Comparison of ENCODE assay signal across 17 cellular contexts in the genomic region with DNA sequence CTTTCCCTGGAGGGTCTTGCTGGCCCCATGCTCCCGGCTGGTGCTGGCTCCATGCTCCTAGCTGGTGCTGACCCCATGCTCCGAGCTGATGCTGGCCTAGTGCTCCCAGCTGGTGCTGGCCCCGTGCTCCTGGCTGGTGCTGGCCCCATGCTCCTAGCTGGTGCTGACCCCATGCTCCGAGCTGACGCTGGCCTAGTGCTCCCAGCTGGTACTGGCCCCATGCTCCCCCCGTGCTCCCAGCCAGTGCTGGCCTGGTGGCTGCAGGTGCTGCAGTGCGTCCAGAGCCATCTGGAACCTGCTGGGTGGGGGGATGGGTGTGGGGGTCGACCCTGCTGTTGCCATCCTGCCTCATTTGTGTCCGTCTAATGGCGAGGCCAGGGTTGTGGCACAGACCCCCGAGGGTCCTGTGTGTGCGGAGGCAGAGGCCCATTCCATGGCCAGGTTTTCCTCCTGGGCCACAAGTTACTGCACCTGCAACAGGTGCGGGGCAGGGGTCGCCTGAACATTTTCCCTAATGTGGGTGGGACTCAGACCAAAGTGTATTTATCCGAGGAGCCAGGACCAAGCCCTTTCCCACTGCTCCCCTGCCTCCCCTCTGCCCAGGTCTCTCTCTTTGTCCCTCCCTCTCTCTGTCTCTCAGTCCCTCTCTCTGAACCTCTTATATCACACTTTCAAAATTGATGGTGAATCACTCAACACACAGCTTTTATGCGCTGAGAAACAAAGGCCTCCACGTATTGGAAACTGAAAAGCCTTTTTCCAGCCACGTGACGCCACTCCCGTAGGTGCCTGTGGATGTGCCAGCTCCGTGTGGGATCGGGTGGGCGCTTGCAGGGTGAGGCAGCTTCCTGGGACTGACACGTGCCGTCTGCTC. TPM values are rescaled to one million over a fixed set of nuclear protein-coding genes. Genes with fewer than 3 reads are reported as not detected.
DNase-seq lines count a peak whose midpoint lies in the region; ATAC-seq and TF ChIP-seq lines count a peak whose summit lies in the region.
"Had no signal": no experiment of that assay in that cellular context is flagged by ENCODE, and none has a peak within 500 bp of the region (broad histone marks: within the 10 kb centered on the region; RNA-seq: fewer than 3 reads in every experiment).

No MANE protein-coding gene starts in this region.

- H3K9me3 ChIP-seq in breast epithelium, result no peaks in the 10 kb centered on the region
- peaks cover 11% of the 10 kb centered on the region for H3K9me3 ChIP-seq in mammary epithelial cell (replicated peaks; ENCODE audit: insufficient read depth, low read length)
- H3K9me3 ChIP-seq in esophagus (ENCODE audit: control insufficient read depth in 2 of 2, insufficient read depth in 1 of 2, low read depth in 1 of 2, low read length in 1 of 2), result peaks cover 0 to 2% of the 10 kb centered on the region in 2 donors
- no peaks in the 10 kb centered on the region for H3K9me3 ChIP-seq in neural progenitor cell (ENCODE audit: low read depth)
- H3K9me3 ChIP-seq: BLaER1 had no signal

- H3K4me3 ChIP-seq in breast epithelium (peak overlapping the region in 1 of 3 donors; percentile 39), mammary epithelial cell (replicated peaks in 1 of 3; ENCODE audit: insufficient read depth in 1 of 3, low read depth in 2 of 3, low read length in 3 of 3) (no peak overlapping the region), esophagus (ENCODE audit: low read depth in 1 of 2, low read length in 2 of 2) (no peak overlapping the region), neural progenitor cell (no peak overlapping the region)
- H3K4me3 ChIP-seq: BLaER1 had no signal

- dilution Hi-C loops in mammary epithelial cell (cut with HindIII; ENCODE audit: low sequenced_read_pairs), result no loop called here

- no peak overlapping the region for H3K4me2 ChIP-seq in mammary epithelial cell (ENCODE audit: insufficient read depth, low read depth, low read length)
- H3K4me2 ChIP-seq in neural progenitor cell, result no peak overlapping the region
- H3K4me2 ChIP-seq: BLaER1 had no signal

- H3K4me1 Mint-ChIP-seq in neural progenitor cell, result peaks cover 12% of the 10 kb centered on the region

- no peak for TF ChIP-seq POLR2A in breast epithelium (IDR thresholded peaks at IDR 0.05)

- H3F3A ChIP-seq in neural progenitor cell (ENCODE audit: low read depth), result no peaks in the 10 kb centered on the region

- H3K27ac ChIP-seq in breast epithelium, result peak overlapping the region; percentile 21 to 62
- H3K27ac ChIP-seq in mammary epithelial cell (ENCODE audit: insufficient read depth, low read depth, low read length), result no peak overlapping the region
- H3K27ac ChIP-seq in esophagus (ENCODE audit: low read depth in 2 of 2, low read length in 1 of 2), result peak overlapping the region; percentile 67 to 71
- no peak overlapping the region for H3K27ac ChIP-seq in neural progenitor cell
- peak overlapping the region; percentile 9 for H3K27ac ChIP-seq in temporal lobe (ENCODE audit: low read depth, low read length)
- H3K27ac ChIP-seq: 22Rv1, BLaER1 had no signal

- H3K9ac ChIP-seq in mammary epithelial cell (ENCODE audit: insufficient read depth, low read length) (no peak overlapping the region), neural progenitor cell (no peak overlapping the region)
- H3K9ac ChIP-seq: BLaER1 had no signal

- ATAC-seq in HG02885 (IDR thresholded peaks at IDR 0.05; ENCODE audit: poor library complexity, unreplicated experiment), result no peak
- ATAC-seq in left ventricle myocardium superior, result no peak

- in situ Hi-C loops in mammary epithelial cell (cut with MboI; ENCODE audit: low sequenced_read_pairs in 2 of 2), result no loop called here

- no TSS peak for BruUV-seq in mammary epithelial cell (replicated peaks; lab: Mats Ljungman, UMichigan)

- DNase-seq in breast epithelium (ENCODE audit: low spot score in 2 of 2), result no peak
- no peak for DNase-seq in mammary epithelial cell
- no peak for DNase-seq in neural progenitor cell (ENCODE audit: low spot score)
- DNase-seq in LoVo (ENCODE audit: low spot score), result no peak
- DNase-seq in left ventricle myocardium superior, result no peak
- DNase-seq: EL, GOT3, IMR-90, Kasumi-1, NCI-H1417, NCI-H2029 treated with DMSO at 0.1 percent for 48 hours, NCI-H510A had no signal

- H3K36me3 ChIP-seq in breast epithelium (no peaks in the 10 kb centered on the region), mammary epithelial cell (ENCODE audit: insufficient read depth, low read length) (no peaks in the 10 kb centered on the region), esophagus (ENCODE audit: control insufficient read depth in 2 of 2, insufficient read depth in 2 of 2, low read length in 1 of 2) (no peaks in the 10 kb centered on the region), neural progenitor cell (no peaks in the 10 kb centered on the region)
- H3K36me3 ChIP-seq: BLaER1 had no signal

- no peaks in the 10 kb centered on the region for H4K20me1 ChIP-seq in mammary epithelial cell (ENCODE audit: insufficient read depth, low read length)
- H4K20me1 ChIP-seq in neural progenitor cell (ENCODE audit: low read depth), result peaks cover under 1% of the 10 kb centered on the region

- H3K79me2 ChIP-seq in mammary epithelial cell (ENCODE audit: insufficient read depth, low read length) (no peaks in the 10 kb centered on the region), neural progenitor cell (ENCODE audit: low read depth) (no peaks in the 10 kb centered on the region)

- H2AFZ ChIP-seq in mammary epithelial cell (ENCODE audit: low read depth, low read length), result no peak overlapping the region
- no peak overlapping the region for H2AFZ ChIP-seq in neural progenitor cell (replicated peaks)

- peaks cover 14% of the 10 kb centered on the region for H3K9me3 Mint-ChIP-seq in neural progenitor cell

- peaks cover 8% of the 10 kb centered on the region for H3K27me3 Mint-ChIP-seq in neural progenitor cell (ENCODE audit: insufficient read depth, low read depth)

- no peak overlapping the region for H3K4me3 Mint-ChIP-seq in neural progenitor cell

- CTCF ChIA-PET in mammary epithelial cell (lab: Charles Lee; ENCODE audit: low non-redundant PET), result no interaction called here

- H3K36me3 Mint-ChIP-seq in neural progenitor cell, result peaks cover 30% of the 10 kb centered on the region

- WGBS in mammary epithelial cell (ENCODE audit: low coverage, missing lambda C conversion rate), result 90% methylated on average over 11 of the region's 25 CpGs
- 60 to 69% methylated on average over 25 of the region's 25 CpGs for WGBS in esophagus, 2 donors

- H3K27me3 ChIP-seq in breast epithelium (no peaks in the 10 kb centered on the region), mammary epithelial cell (ENCODE audit: insufficient read depth, low read length) (no peaks in the 10 kb centered on the region), esophagus (ENCODE audit: control insufficient read depth in 1 of 2, insufficient read depth in 2 of 2, low read length in 2 of 2) (no peaks in the 10 kb centered on the region), neural progenitor cell (no peaks in the 10 kb centered on the region)

- peak overlapping the region; percentile 38 for H3K27ac Mint-ChIP-seq in neural progenitor cell

- TF ChIP-seq CTCF in breast epithelium (IDR thresholded peaks at IDR 0.05) (no peak), mammary epithelial cell (conservative IDR thresholded peaks at IDR 0.05 in 1 of 2, IDR thresholded peaks at IDR 0.05 in 1 of 2; ENCODE audit: extremely low read depth in 1 of 2, insufficient read depth in 1 of 2, low read depth in 1 of 2, low read length in 2 of 2) (no peak), neural progenitor cell (IDR thresholded peaks at IDR 0.05) (no peak)

- intact Hi-C loops in breast epithelium (cut with DNase I; ENCODE audit: low total_unique reads) (no loop called here), mammary epithelial cell (cut with micrococcal nuclease) (no loop called here), left ventricle myocardium superior (cut with micrococcal nuclease) (no loop called here)

- H3K4me1 ChIP-seq in breast epithelium, result peaks cover 0 to 12% of the 10 kb centered on the region in 2 donors
- H3K4me1 ChIP-seq in mammary epithelial cell (ENCODE audit: insufficient read depth, low read length), result no peaks in the 10 kb centered on the region
- H3K4me1 ChIP-seq in esophagus (ENCODE audit: control insufficient read depth in 2 of 2, insufficient read depth in 2 of 2, low read length in 1 of 2), result peaks cover 7 to 27% of the 10 kb centered on the region in 2 donors
- H3K4me1 ChIP-seq in neural progenitor cell, result no peaks in the 10 kb centered on the region

RNA-seq across cellular contexts. Expression of a gene that starts 45.1 kb away (rescaled TPM):
- total RNA-seq in breast epithelium, result 10 to 100 TPM; 33.4 to 77.3 (median 38.6) TPM
- total RNA-seq in mammary epithelial cell, result under 1 TPM in 1 of 2 donors, not detected in 1; 0.33 TPM
- polyA plus RNA-seq in mammary epithelial cell, result 0.10 TPM
- not detected for polyA minus RNA-seq in mammary epithelial cell
- 10 to 100 TPM; 10.9 to 19.4 TPM for polyA plus RNA-seq in esophagus
- 40.4 and 59.2 TPM in 2 replicates for total RNA-seq in neural progenitor cell (ENCODE audit: low replicate concordance)
- 120 TPM for total RNA-seq in temporal lobe
- total RNA-seq in left ventricle myocardium superior, result 49.5 TPM
- polyA plus RNA-seq: IMR-90 had no signal

Comparison
In these comparisons a context has a peak if more than half of its experiments do, and no peak if none do; other contexts are left out.
1. H3K27ac ChIP-seq: peak in breast epithelium (2 of 2), esophagus (2 of 2) and temporal lobe (single experiment); none in mammary epithelial cell (single experiment) and neural progenitor cell (single experiment).
2. RNA of a gene that starts 45.1 kb away (total RNA-seq): 120 TPM in temporal lobe (single experiment), 49.5 TPM in left ventricle myocardium superior (single experiment), 40.4 to 59.2 TPM in neural progenitor cell and 33.4 to 77.3 TPM in breast epithelium; 0.33 TPM in mammary epithelial cell; every median in the first group is over 10 times any median in the second.